ENCODE assay signal across 29 cellular contexts in the genomic region with DNA sequence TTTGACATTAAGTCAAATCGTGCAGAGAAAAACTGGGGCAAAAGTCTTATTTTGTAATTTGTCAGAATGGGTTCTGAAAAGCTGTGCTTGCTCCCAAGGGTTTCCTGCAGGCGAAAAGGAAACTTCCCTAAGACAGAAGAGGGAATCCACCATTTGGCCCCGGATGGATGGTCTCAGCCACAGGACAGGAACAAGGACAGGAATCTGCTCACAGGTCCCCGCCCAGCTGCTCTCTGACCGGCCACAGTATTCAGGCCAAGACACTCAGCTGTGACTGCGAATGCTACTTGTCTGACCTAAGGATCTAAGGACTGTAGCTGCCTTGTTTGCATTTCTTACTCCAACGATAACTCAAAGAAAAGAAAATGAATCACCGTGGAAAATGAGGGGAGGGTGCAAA.
"Had no signal": no experiment of that assay in that cellular context is flagged by ENCODE, and none has a peak within 500 bp of the region (broad histone marks: within the 10 kb centered on the region; RNA-seq: fewer than 3 reads in every experiment).

No MANE protein-coding gene starts in this region.

- H3K9me3 ChIP-seq: ascending aorta, Peyer's patch, SJCRH30 had no signal

- H3K4me1 Mint-ChIP-seq: activated CD4-positive, alpha-beta T cell treated with anti-CD3 and anti-CD28 coated beads, Interleukin-2, amount 10 ng/mL, durations not matched to agents 24 days and 14 days; activated naive CD8-positive, alpha-beta T cell treated with anti-CD3 and anti-CD28 coated beads, Interleukin-2, amount 10 ng/mL, durations not matched to agents 7 days and 5 days had no signal

- H3K9me3 Mint-ChIP-seq: activated CD4-positive, alpha-beta T cell treated with anti-CD3 and anti-CD28 coated beads, Interleukin-2, amount 10 ng/mL, durations not matched to agents 24 days and 14 days; activated naive CD4-positive, alpha-beta T cell treated with anti-CD3 and anti-CD28 coated beads, Interleukin-2, amount 50 U/mL, for 24 hours; activated naive CD8-positive, alpha-beta T cell treated with anti-CD3 and anti-CD28 coated beads, Interleukin-2, amount 10 ng/mL, durations not matched to agents 7 days and 5 days; activated T-cell treated with anti-CD3 and anti-CD28 coated beads, Interleukin-2, amount 50 U/mL, for 24 hours; activated T-helper 2 cell treated with anti-CD3 and anti-CD28 coated beads, Interferon-gamma antibody, Interleukin-2, Interleukin-4, amounts not matched to agents 10 μg/mL and 5 μg/mL and 100 μg/mL, durations not matched to agents 14 hours and 24 hours and 36 hours had no signal

- H3K4me3 Mint-ChIP-seq: activated CD4-positive, alpha-beta T cell treated with anti-CD3 and anti-CD28 coated beads, Interleukin-2, amount 10 ng/mL, durations not matched to agents 24 days and 14 days; activated CD8-positive, alpha-beta T cell treated with anti-CD3 and anti-CD28 coated beads, Interleukin-2, amount 10 ng/mL, durations not matched to agents 7 days and 5 days; activated naive CD4-positive, alpha-beta T cell treated with anti-CD3 and anti-CD28 coated beads, Interleukin-2, amount 50 U/mL, for 24 hours; activated naive CD8-positive, alpha-beta T cell treated with anti-CD3 and anti-CD28 coated beads, Interleukin-2, amount 10 ng/mL, durations not matched to agents 7 days and 5 days; activated T-cell treated with anti-CD3 and anti-CD28 coated beads, Interleukin-2, amount 50 U/mL, for 24 hours had no signal

- H3K36me3 ChIP-seq: ascending aorta, cardiac muscle cell, Peyer's patch, SJCRH30 had no signal

- H3K27ac Mint-ChIP-seq: activated CD4-positive, alpha-beta T cell treated with anti-CD3 and anti-CD28 coated beads, Interleukin-2, amount 10 ng/mL, durations not matched to agents 24 days and 14 days; activated CD8-positive, alpha-beta T cell treated with anti-CD3 and anti-CD28 coated beads, Interleukin-2, amount 10 ng/mL, durations not matched to agents 7 days and 5 days; activated naive CD4-positive, alpha-beta T cell treated with anti-CD3 and anti-CD28 coated beads, Interleukin-2, amount 50 U/mL, for 24 hours; activated naive CD8-positive, alpha-beta T cell treated with anti-CD3 and anti-CD28 coated beads, Interleukin-2, amount 10 ng/mL, durations not matched to agents 7 days and 5 days; activated T-cell treated with anti-CD3 and anti-CD28 coated beads, Interleukin-2, amount 50 U/mL, for 24 hours; activated T-helper 2 cell treated with anti-CD3 and anti-CD28 coated beads, Interferon-gamma antibody, Interleukin-2, Interleukin-4, amounts not matched to agents 10 μg/mL and 5 μg/mL and 100 μg/mL, durations not matched to agents 14 hours and 24 hours and 36 hours had no signal

- H3K4me3 ChIP-seq: ascending aorta, cardiac muscle cell, K562, Peyer's patch, SJCRH30, SK-N-MC had no signal

- H3K27me3 ChIP-seq: ascending aorta, Peyer's patch had no signal

- H3K27ac ChIP-seq: ascending aorta, cardiac muscle cell, Peyer's patch, SJCRH30, SK-N-MC had no signal

- H3K4me1 ChIP-seq: ascending aorta, Peyer's patch had no signal

- H3K36me3 Mint-ChIP-seq: activated naive CD4-positive, alpha-beta T cell treated with anti-CD3 and anti-CD28 coated beads, Interleukin-2, amount 50 U/mL, for 24 hours; activated naive CD8-positive, alpha-beta T cell treated with anti-CD3 and anti-CD28 coated beads, Interleukin-2, amount 10 ng/mL, durations not matched to agents 7 days and 5 days had no signal

- DNase-seq: activated CD4-positive, alpha-beta T cell treated with anti-CD3 and anti-CD28 coated beads, Interleukin-2, amount 10 ng/mL, durations not matched to agents 24 days and 14 days; activated CD4-positive, alpha-beta T cell treated with anti-CD3 and anti-CD28 coated beads, Interleukin-2, amount 50 U/mL, for 48 hours; activated CD8-positive, alpha-beta T cell treated with anti-CD3 and anti-CD28 coated beads, Interleukin-2, amount 10 ng/mL, durations not matched to agents 7 days and 5 days; activated naive CD8-positive, alpha-beta T cell treated with anti-CD3 and anti-CD28 coated beads, Interleukin-2, amount 10 ng/mL, durations not matched to agents 7 days and 5 days; activated T-cell treated with anti-CD3 and anti-CD28 coated beads, Interleukin-2, amount 50 U/mL, for 24 hours; amygdala; IMR-90; NCI-H1092 treated with DMSO at 0.1 percent for 48 hours; NCI-H1417; NCI-H146; NCI-H187; NCI-H2029 treated with DMSO at 0.1 percent for 48 hours; NCI-H2107; NCI-H2171; NCI-H510A; NCI-H526; NCI-H748 treated with DMSO at 0.1 percent for 48 hours; NK-92 treated with Interleukin-12 subunit alpha and Interleukin-12 subunit beta, amount 100 ng/mL, for 24 hours; PC-3; Peyer's patch; RPMI8226; SJCRH30; T1000 had no signal
